In genomic region chr12:24791622-24792021, GRCh38 we compare ENCODE assay signal across 19 cellular contexts.
"Had no signal": no experiment of that assay in that cellular context is flagged by ENCODE, and none has a peak within 500 bp of the region (broad histone marks: within the 10 kb centered on the region; RNA-seq: fewer than 3 reads in every experiment).

No MANE protein-coding gene starts in this region.

- H3K36me3 ChIP-seq: heart left ventricle, spleen, tibial nerve had no signal

- H3K27ac Mint-ChIP-seq: stimulated activated naive B cell treated with anti-CD40 and anti-IgM and Interleukin-4, amounts not matched to agents 10 μg/mL and 1 μg/mL and 100 μg/mL, for 72 hours had no signal

- H3K27me3 ChIP-seq: heart left ventricle, spleen, testis, tibial nerve had no signal

- H3K27ac ChIP-seq: dorsolateral prefrontal cortex, heart left ventricle, spleen, testis, tibial nerve had no signal

- H3K27me3 Mint-ChIP-seq: naive B cell had no signal

- H3K9me3 ChIP-seq: heart left ventricle, spleen, testis, tibial nerve had no signal

- H3K4me3 Mint-ChIP-seq: naive B cell; nephron; stimulated activated naive B cell treated with anti-CD40 and anti-IgM and Interleukin-4, amounts not matched to agents 10 μg/mL and 1 μg/mL and 100 μg/mL, for 72 hours; stimulated activated naive CD8-positive, alpha-beta T cell treated with anti-CD3 and anti-CD28 coated beads, Interleukin-15, amount 100 ng/mL, for 72 hours had no signal

- H3K9me3 Mint-ChIP-seq: naive B cell; nephron; stimulated activated naive B cell treated with anti-CD40 and anti-IgM and Interleukin-4, amounts not matched to agents 10 μg/mL and 1 μg/mL and 100 μg/mL, for 72 hours; stimulated activated naive CD8-positive, alpha-beta T cell treated with anti-CD3 and anti-CD28 coated beads, Interleukin-15, amount 100 ng/mL, for 72 hours had no signal

- H3K36me3 Mint-ChIP-seq: stimulated activated naive B cell treated with anti-CD40 and anti-IgM and Interleukin-4, amounts not matched to agents 10 μg/mL and 1 μg/mL and 100 μg/mL, for 72 hours had no signal

- H3K4me1 ChIP-seq: testis, tibial nerve had no signal

- H3K4me3 ChIP-seq: dorsolateral prefrontal cortex, heart left ventricle, spleen, testis, tibial nerve had no signal

- ATAC-seq: heart left ventricle; left colon; sciatic nerve; stimulated activated naive B cell treated with anti-CD40 and anti-IgM and Interleukin-4, amounts not matched to agents 10 μg/mL and 1 μg/mL and 100 μg/mL, for 72 hours; stimulated activated naive CD8-positive, alpha-beta T cell treated with anti-CD3 and anti-CD28 coated beads, Interleukin-15, amount 100 ng/mL, for 72 hours had no signal

- DNase-seq: cortex of kidney; dorsolateral prefrontal cortex; effector CD8-positive, alpha-beta T cell; heart left ventricle; hippocampal formation; left colon; mesendoderm; naive B cell; occipital lobe; spleen; stimulated activated CD4-positive, alpha-beta T cell treated with anti-CD3 and anti-CD28 coated beads, Interleukin-15, amount 100 ng/mL, for 24 hours; stimulated activated CD4-positive, alpha-beta T cell treated with anti-CD3 and anti-CD28 coated beads, Interleukin-1b, Interleukin-23, amount 100 ng/mL, for 48 hours; stimulated activated CD4-positive, alpha-beta T cell treated with anti-CD3 and anti-CD28 coated beads, Interleukin-4, amount 100 ng/mL, for 24 hours; stimulated activated naive B cell treated with anti-CD40 and anti-IgM and Interleukin-4, amounts not matched to agents 10 μg/mL and 1 μg/mL and 100 μg/mL, for 72 hours; stimulated activated naive CD8-positive, alpha-beta T cell treated with anti-CD3 and anti-CD28 coated beads, Interleukin-15, amount 100 ng/mL, for 72 hours; testis had no signal
